Comparison of ENCODE assay signal across 8 cellular contexts in the genomic region with DNA sequence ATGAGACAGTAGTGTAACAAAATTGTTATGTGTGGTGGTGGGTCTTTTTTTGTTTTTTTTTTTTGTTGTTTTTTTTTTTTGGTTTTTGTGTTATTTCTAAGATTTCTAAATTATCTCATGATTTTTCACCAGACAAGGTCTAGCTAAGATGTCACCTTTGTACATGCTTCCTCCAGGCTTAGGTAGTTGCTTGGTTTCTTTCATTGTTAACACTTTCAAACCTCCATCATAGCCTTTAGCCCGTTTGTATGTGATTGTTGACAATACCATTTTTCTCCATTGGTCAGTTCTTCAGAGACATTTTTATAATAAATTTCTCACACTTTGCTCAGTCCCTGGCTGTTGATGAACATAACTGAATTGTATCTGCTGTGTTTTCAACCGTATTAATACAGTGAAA. TPM values are rescaled to one million over a fixed set of nuclear protein-coding genes. Genes with fewer than 3 reads are reported as not detected.
A peak's percentile ranks its signal among the peaks of the same experiment; 100 is the strongest.
DNase-seq lines count a peak whose midpoint lies in the region; ATAC-seq and TF ChIP-seq lines count a peak whose summit lies in the region.

No MANE protein-coding gene starts in this region.

- peaks cover 5% of the 10 kb centered on the region for H3K9me3 Mint-ChIP-seq in activated T-cell treated with anti-CD3 and anti-CD28 coated beads, Interleukin-2, amount 50 U/mL, for 24 hours
- H3K9me3 Mint-ChIP-seq in WTC11: peaks cover 5% of the 10 kb centered on the region
- H3K9me3 Mint-ChIP-seq in stimulated activated naive B cell treated with anti-CD40 and anti-IgM and Interleukin-4, amounts not matched to agents 10 μg/mL and 1 μg/mL and 100 μg/mL, for 72 hours: peaks cover 0 to 7% of the 10 kb centered on the region in 2 donors

- H3K4me1 Mint-ChIP-seq in activated T-cell treated with anti-CD3 and anti-CD28 coated beads, Interleukin-2, amount 50 U/mL, for 24 hours (ENCODE audit: low read depth): peaks cover 76% of the 10 kb centered on the region
- peaks cover 38% of the 10 kb centered on the region for H3K4me1 Mint-ChIP-seq in WTC11
- peaks cover 31 to 38% of the 10 kb centered on the region in 2 donors for H3K4me1 Mint-ChIP-seq in stimulated activated naive B cell treated with anti-CD40 and anti-IgM and Interleukin-4, amounts not matched to agents 10 μg/mL and 1 μg/mL and 100 μg/mL, for 72 hours

- no peaks in the 10 kb centered on the region for H3K27me3 ChIP-seq in gastroesophageal sphincter
- no peaks in the 10 kb centered on the region for H3K27me3 ChIP-seq in thyroid gland

- peak overlapping the region; percentile 77 to 85 for H3K4me3 ChIP-seq in gastroesophageal sphincter
- H3K4me3 ChIP-seq in thyroid gland (replicated peaks in 1 of 3): no peak overlapping the region

- no peak overlapping the region for H3K27ac Mint-ChIP-seq in activated T-cell treated with anti-CD3 and anti-CD28 coated beads, Interleukin-2, amount 50 U/mL, for 24 hours
- no peak overlapping the region; the same call in 1 of the 2 replicates for H3K27ac Mint-ChIP-seq in WTC11
- no peak overlapping the region for H3K27ac Mint-ChIP-seq in stimulated activated naive B cell treated with anti-CD40 and anti-IgM and Interleukin-4, amounts not matched to agents 10 μg/mL and 1 μg/mL and 100 μg/mL, for 72 hours

- H3K36me3 Mint-ChIP-seq in activated T-cell treated with anti-CD3 and anti-CD28 coated beads, Interleukin-2, amount 50 U/mL, for 24 hours (ENCODE audit: low read depth): peaks cover 65% of the 10 kb centered on the region
- peaks cover 13% of the 10 kb centered on the region; the same call in 1 of the 2 replicates for H3K36me3 Mint-ChIP-seq in WTC11
- peaks cover 24 to 33% of the 10 kb centered on the region in 2 donors for H3K36me3 Mint-ChIP-seq in stimulated activated naive B cell treated with anti-CD40 and anti-IgM and Interleukin-4, amounts not matched to agents 10 μg/mL and 1 μg/mL and 100 μg/mL, for 72 hours

- WGBS in gastroesophageal sphincter (ENCODE audit: low coverage in 1 of 2), 2 donors: 25 to 38% methylated on average over 2 of the region's 2 CpGs
- WGBS in thyroid gland, 2 donors: 29 to 32% methylated on average over 2 of the region's 2 CpGs

- TF ChIP-seq POLR2A in gastroesophageal sphincter (IDR thresholded peaks at IDR 0.05) (no peak), thyroid gland (IDR thresholded peaks at IDR 0.05) (no peak)

- no peak for TF ChIP-seq EP300 in gastroesophageal sphincter (IDR thresholded peaks at IDR 0.05)

- H3K27ac ChIP-seq in gastroesophageal sphincter: no peak overlapping the region
- H3K27ac ChIP-seq in thyroid gland: no peak overlapping the region
- no peak overlapping the region for H3K27ac ChIP-seq in caudate nucleus (ENCODE audit: low read depth, low read length)

- intact Hi-C loops in thyroid gland (cut with DNase I): no loop called here

- H3K27me3 Mint-ChIP-seq in activated T-cell treated with anti-CD3 and anti-CD28 coated beads, Interleukin-2, amount 50 U/mL, for 24 hours: no peaks in the 10 kb centered on the region
- H3K27me3 Mint-ChIP-seq in WTC11 (ENCODE audit: low read depth): no peaks in the 10 kb centered on the region
- H3K27me3 Mint-ChIP-seq in stimulated activated naive B cell treated with anti-CD40 and anti-IgM and Interleukin-4, amounts not matched to agents 10 μg/mL and 1 μg/mL and 100 μg/mL, for 72 hours: no peaks in the 10 kb centered on the region

- H3K4me3 Mint-ChIP-seq in activated T-cell treated with anti-CD3 and anti-CD28 coated beads, Interleukin-2, amount 50 U/mL, for 24 hours: peak overlapping the region; percentile 100
- H3K4me3 Mint-ChIP-seq in WTC11: peak overlapping the region; percentile 100
- peak overlapping the region; percentile 97 to 99 for H3K4me3 Mint-ChIP-seq in stimulated activated naive B cell treated with anti-CD40 and anti-IgM and Interleukin-4, amounts not matched to agents 10 μg/mL and 1 μg/mL and 100 μg/mL, for 72 hours

- no peak for ATAC-seq in WTC11
- no peak for ATAC-seq in gastroesophageal sphincter
- ATAC-seq in stimulated activated naive B cell treated with anti-CD40 and anti-IgM and Interleukin-4, amounts not matched to agents 10 μg/mL and 1 μg/mL and 100 μg/mL, for 72 hours (replicated peaks): no peak

- no peaks in the 10 kb centered on the region for H3K9me3 ChIP-seq in gastroesophageal sphincter
- H3K9me3 ChIP-seq in thyroid gland: no peaks in the 10 kb centered on the region

- TF ChIP-seq CTCF in WTC11 (IDR thresholded peaks at IDR 0.05) (no peak), gastroesophageal sphincter (IDR thresholded peaks at IDR 0.05) (no peak), thyroid gland (IDR thresholded peaks at IDR 0.05) (no peak)

- POLR2A ChIA-PET in WTC11 (lab: Charles Lee): interaction anchor here (0.9 kb wide), 1 partner anchor 25 kb away, joined by 4 read pairs; no protein-coding TSS in a partner anchor

- H3K36me3 ChIP-seq in gastroesophageal sphincter (no peaks in the 10 kb centered on the region), thyroid gland (no peaks in the 10 kb centered on the region)

- no peak for DNase-seq in activated T-cell treated with anti-CD3 and anti-CD28 coated beads, Interleukin-2, amount 50 U/mL, for 24 hours
- no peak for DNase-seq in activated T-cell treated with anti-CD3 and anti-CD28 coated beads, Interleukin-2, amount 50 U/mL, for 48 hours
- DNase-seq in WTC11 (ENCODE audit: low spot score) (no peak), thyroid gland (no peak), caudate nucleus (lab: John Stamatoyannopoulos, UW) (no peak)
- no peak for DNase-seq in stimulated activated naive B cell treated with anti-CD40 and anti-IgM and Interleukin-4, amounts not matched to agents 10 μg/mL and 1 μg/mL and 100 μg/mL, for 72 hours
- DNase-seq in stimulated activated CD4-positive, alpha-beta T cell treated with anti-CD3 and anti-CD28 coated beads, Interleukin-2, amount 100 ng/mL, for 24 hours: no peak

- CTCF ChIA-PET in WTC11 (lab: Charles Lee): interaction anchor here (0.6 kb wide), 1 partner anchor 793 kb away, joined by 3 read pairs; no protein-coding TSS in a partner anchor

- H3K4me1 ChIP-seq in gastroesophageal sphincter: peaks cover 0 to 62% (median 11%) of the 10 kb centered on the region in 3 donors
- H3K4me1 ChIP-seq in thyroid gland: peaks cover 11 to 23% of the 10 kb centered on the region in 2 donors

TF ChIP-seq in WTC11, 78 proteins besides CTCF, POLR2A, EP300 and RAD21 (continues in another document):
- TF ChIP-seq, protein P1, sequence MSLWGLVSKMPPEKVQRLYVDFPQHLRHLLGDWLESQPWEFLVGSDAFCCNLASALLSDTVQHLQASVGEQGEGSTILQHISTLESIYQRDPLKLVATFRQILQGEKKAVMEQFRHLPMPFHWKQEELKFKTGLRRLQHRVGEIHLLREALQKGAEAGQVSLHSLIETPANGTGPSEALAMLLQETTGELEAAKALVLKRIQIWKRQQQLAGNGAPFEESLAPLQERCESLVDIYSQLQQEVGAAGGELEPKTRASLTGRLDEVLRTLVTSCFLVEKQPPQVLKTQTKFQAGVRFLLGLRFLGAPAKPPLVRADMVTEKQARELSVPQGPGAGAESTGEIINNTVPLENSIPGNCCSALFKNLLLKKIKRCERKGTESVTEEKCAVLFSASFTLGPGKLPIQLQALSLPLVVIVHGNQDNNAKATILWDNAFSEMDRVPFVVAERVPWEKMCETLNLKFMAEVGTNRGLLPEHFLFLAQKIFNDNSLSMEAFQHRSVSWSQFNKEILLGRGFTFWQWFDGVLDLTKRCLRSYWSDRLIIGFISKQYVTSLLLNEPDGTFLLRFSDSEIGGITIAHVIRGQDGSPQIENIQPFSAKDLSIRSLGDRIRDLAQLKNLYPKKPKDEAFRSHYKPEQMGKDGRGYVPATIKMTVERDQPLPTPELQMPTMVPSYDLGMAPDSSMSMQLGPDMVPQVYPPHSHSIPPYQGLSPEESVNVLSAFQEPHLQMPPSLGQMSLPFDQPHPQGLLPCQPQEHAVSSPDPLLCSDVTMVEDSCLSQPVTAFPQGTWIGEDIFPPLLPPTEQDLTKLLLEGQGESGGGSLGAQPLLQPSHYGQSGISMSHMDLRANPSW (CRISPR knock-in tag; conservative IDR thresholded peaks at IDR 0.05; ENCODE audit: low read depth): no peak
- TF ChIP-seq ZNF416 (CRISPR knock-in tag; IDR thresholded peaks at IDR 0.05) (no peak), OVOL2 (CRISPR knock-in tag; IDR thresholded peaks at IDR 0.05; ENCODE audit: borderline replicate concordance) (no peak), TP53 (CRISPR knock-in tag; IDR thresholded peaks at IDR 0.05) (no peak), ZNF317 (CRISPR knock-in tag; IDR thresholded peaks at IDR 0.05; ENCODE audit: borderline replicate concordance, low read depth) (no peak), GTF2I (CRISPR knock-in tag; conservative IDR thresholded peaks at IDR 0.05) (no peak), ATF1 (CRISPR knock-in tag; IDR thresholded peaks at IDR 0.05) (no peak), KAT7 (CRISPR knock-in tag; IDR thresholded peaks at IDR 0.05; ENCODE audit: borderline replicate concordance) (no peak)
- TF ChIP-seq, protein P2, sequence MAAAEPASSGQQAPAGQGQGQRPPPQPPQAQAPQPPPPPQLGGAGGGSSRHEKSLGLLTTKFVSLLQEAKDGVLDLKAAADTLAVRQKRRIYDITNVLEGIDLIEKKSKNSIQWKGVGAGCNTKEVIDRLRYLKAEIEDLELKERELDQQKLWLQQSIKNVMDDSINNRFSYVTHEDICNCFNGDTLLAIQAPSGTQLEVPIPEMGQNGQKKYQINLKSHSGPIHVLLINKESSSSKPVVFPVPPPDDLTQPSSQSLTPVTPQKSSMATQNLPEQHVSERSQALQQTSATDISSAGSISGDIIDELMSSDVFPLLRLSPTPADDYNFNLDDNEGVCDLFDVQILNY (CRISPR knock-in tag; IDR thresholded peaks at IDR 0.05): no peak
- TF ChIP-seq, protein P3, sequence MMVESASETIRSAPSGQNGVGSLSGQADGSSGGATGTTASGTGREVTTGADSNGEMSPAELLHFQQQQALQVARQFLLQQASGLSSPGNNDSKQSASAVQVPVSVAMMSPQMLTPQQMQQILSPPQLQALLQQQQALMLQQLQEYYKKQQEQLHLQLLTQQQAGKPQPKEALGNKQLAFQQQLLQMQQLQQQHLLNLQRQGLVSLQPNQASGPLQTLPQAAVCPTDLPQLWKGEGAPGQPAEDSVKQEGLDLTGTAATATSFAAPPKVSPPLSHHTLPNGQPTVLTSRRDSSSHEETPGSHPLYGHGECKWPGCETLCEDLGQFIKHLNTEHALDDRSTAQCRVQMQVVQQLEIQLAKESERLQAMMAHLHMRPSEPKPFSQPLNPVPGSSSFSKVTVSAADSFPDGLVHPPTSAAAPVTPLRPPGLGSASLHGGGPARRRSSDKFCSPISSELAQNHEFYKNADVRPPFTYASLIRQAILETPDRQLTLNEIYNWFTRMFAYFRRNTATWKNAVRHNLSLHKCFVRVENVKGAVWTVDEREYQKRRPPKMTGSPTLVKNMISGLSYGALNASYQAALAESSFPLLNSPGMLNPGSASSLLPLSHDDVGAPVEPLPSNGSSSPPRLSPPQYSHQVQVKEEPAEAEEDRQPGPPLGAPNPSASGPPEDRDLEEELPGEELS (CRISPR knock-in tag; IDR thresholded peaks at IDR 0.05): no peak

RNA-seq across cellular contexts. Expression of a gene that starts 2.2 kb away (rescaled TPM):
- 23.8 to 30.2 TPM (median 25.3 TPM) in 3 replicates for total RNA-seq in WTC11 (2021)
- total RNA-seq in gastroesophageal sphincter: 10 to 100 TPM; 20.7 to 30.4 (median 27.4) TPM
- total RNA-seq in thyroid gland: 100 to 1,000 TPM in 1 of 4 donors, 10 to 100 TPM in 3; 48.2 to 101 (median 56.9) TPM

RNA-seq across cellular contexts. Expression of a gene that starts 2.4 kb away (rescaled TPM):
- 23.4 to 24.2 TPM (median 23.5 TPM) in 3 replicates for total RNA-seq in WTC11 (2021)
- 10 to 100 TPM; 10.5 to 32.4 (median 17.3) TPM for total RNA-seq in gastroesophageal sphincter
- total RNA-seq in thyroid gland: 10 to 100 TPM; 34.2 to 84.9 (median 40.7) TPM

Comparison
In these comparisons a context has a peak if more than half of its experiments do, and no peak if none do; other contexts are left out.
1. H3K4me3 ChIP-seq: peak in gastroesophageal sphincter (2 of 2); none in thyroid gland (0 of 3).
2. Peak in every context shown above with its lines, with median percentiles within 50 percentile points of each other: H3K4me3 Mint-ChIP-seq.